ENCODE assay signal across 5 cellular contexts in genomic region chr1:46337409-46337808, GRCh38. TPM values are rescaled to one million over a fixed set of nuclear protein-coding genes. Genes with fewer than 3 reads are reported as not detected.
DNase-seq lines count a peak whose midpoint lies in the region; TF ChIP-seq lines count a peak whose summit lies in the region.
"Not testable (repeated sequence)": the region's sequence is repeated elsewhere in the genome, so short reads cannot be mapped to it uniquely, and the experiment has no call there.
"Had no signal": no experiment of that assay in that cellular context is flagged by ENCODE, and none has a peak within 500 bp of the region (broad histone marks: within the 10 kb centered on the region; RNA-seq: fewer than 3 reads in every experiment).

No MANE protein-coding gene starts in this region.

- H3K36me3 Mint-ChIP-seq in neural crest cell (ENCODE audit: low read depth), result not testable (repeated sequence)

- H3K9me3 ChIP-seq in osteoblast (ENCODE audit: low read depth, low read length); sigmoid colon: not testable (repeated sequence)

- not testable (repeated sequence) for H3K27me3 Mint-ChIP-seq in neural crest cell (ENCODE audit: low read depth)

- H3K4me3 Mint-ChIP-seq in neural crest cell, result peak overlapping the region; percentile 38

- 96 to 98% methylated on average over 9 of the region's 14 CpGs for WGBS in sigmoid colon, 2 donors

- H3K27me3 ChIP-seq in osteoblast (ENCODE audit: insufficient read depth, low read length); sigmoid colon: not testable (repeated sequence)

- TF ChIP-seq POLR2A in sigmoid colon (IDR thresholded peaks at IDR 0.05), result not testable (repeated sequence)

- H3K36me3 ChIP-seq in osteoblast (ENCODE audit: insufficient read depth, low read length); sigmoid colon: not testable (repeated sequence)

- H3K4me1 ChIP-seq in osteoblast (ENCODE audit: insufficient read depth, low read length), result peaks cover 17% of the 10 kb centered on the region
- H3K4me1 ChIP-seq in sigmoid colon, result peaks cover 0 to 19% (median 12%) of the 10 kb centered on the region in 4 donors

- not testable (repeated sequence) for H3K4me2 ChIP-seq in osteoblast (ENCODE audit: insufficient read depth, low read length)

- not testable (repeated sequence) for H3K4me3 ChIP-seq in osteoblast (ENCODE audit: insufficient read depth, low read length); sigmoid colon

- H3K27ac ChIP-seq in osteoblast (ENCODE audit: low read depth, low read length); sigmoid colon: not testable (repeated sequence)

- H3K79me2 ChIP-seq in osteoblast (ENCODE audit: insufficient read depth, low read length), result peaks cover 17% of the 10 kb centered on the region

- intact Hi-C loops in sigmoid colon (cut with DNase I), result not testable (repeated sequence)

- not testable (repeated sequence) for H2AFZ ChIP-seq in osteoblast (ENCODE audit: low read length)

- not testable (repeated sequence) for H3K9me3 Mint-ChIP-seq in neural crest cell

- not testable (repeated sequence) for TF ChIP-seq CTCF in neural crest cell (conservative IDR thresholded peaks at IDR 0.05); osteoblast (IDR thresholded peaks at IDR 0.05; ENCODE audit: extremely low read depth, low read depth, low read length); sigmoid colon (IDR thresholded peaks at IDR 0.05)

- TF ChIP-seq EP300 in sigmoid colon (IDR thresholded peaks at IDR 0.05), result not testable (repeated sequence)

- H3K4me1 Mint-ChIP-seq in neural crest cell, result peaks cover 31% of the 10 kb centered on the region

- DNase-seq in mesenteric fat pad (ENCODE audit: low spot score) (peak; percentile 55), osteoblast (ENCODE audit: insufficient read length, low spot score, missing footprints) (peak; percentile 70), sigmoid colon (peak; percentile 42)
- DNase-seq in neural crest cell (ENCODE audit: low read depth, low spot score), result not testable (repeated sequence)

- H3K27ac Mint-ChIP-seq in neural crest cell (ENCODE audit: unreplicated experiment), result not testable (repeated sequence)

- H4K20me1 ChIP-seq in osteoblast (ENCODE audit: insufficient read depth, low read length), result not testable (repeated sequence)

RNA-seq across cellular contexts. Expression of gene NSUN4, which starts 3.2 kb away (rescaled TPM):
- 28.1 TPM for total RNA-seq in mesenteric fat pad
- 32.7 and 33.3 TPM in 2 replicates for total RNA-seq in neural crest cell
- total RNA-seq in osteoblast, result 17.4 and 20.3 TPM in 2 replicates
- total RNA-seq in sigmoid colon, result 10 to 100 TPM; 11.4 to 18.6 (median 15.0) TPM
- polyA plus RNA-seq in sigmoid colon, result 10 to 100 TPM in 2 of 3 donors, 1 to 10 TPM in 1; 7.2 to 14.3 (median 10.6) TPM

RNA-seq across cellular contexts. Expression of gene UQCRH, which starts 33.9 kb away (rescaled TPM):
- 255 TPM for total RNA-seq in mesenteric fat pad
- total RNA-seq in neural crest cell, result 325 and 341 TPM in 2 replicates
- total RNA-seq in osteoblast, result 197 and 202 TPM in 2 replicates
- 100 to 1,000 TPM; 414 to 610 (median 491) TPM for total RNA-seq in sigmoid colon
- 1,000 to 10,000 TPM in 2 of 3 donors, 100 to 1,000 TPM in 1; 786 to 1,339 (median 1,078) TPM for polyA plus RNA-seq in sigmoid colon

RNA-seq across cellular contexts. Expression of gene LRRC41, which starts 34.0 kb away (rescaled TPM):
- 70.0 TPM for total RNA-seq in mesenteric fat pad
- total RNA-seq in neural crest cell, result 99.0 and 102 TPM in 2 replicates
- 103 and 104 TPM in 2 replicates for total RNA-seq in osteoblast
- 10 to 100 TPM; 55.1 to 65.2 (median 64.3) TPM for total RNA-seq in sigmoid colon
- 10 to 100 TPM; 21.0 to 36.0 (median 28.0) TPM for polyA plus RNA-seq in sigmoid colon

RNA-seq across cellular contexts. Expression of gene FAAH, which starts 56.7 kb away (rescaled TPM):
- total RNA-seq in mesenteric fat pad, result 16.4 TPM
- 16.2 and 17.4 TPM in 2 replicates for total RNA-seq in neural crest cell
- total RNA-seq in osteoblast, result 2.4 and 4.0 TPM in 2 replicates
- total RNA-seq in sigmoid colon, result 10 to 100 TPM in 3 of 4 donors, 1 to 10 TPM in 1; 5.4 to 17.9 (median 13.5) TPM
- polyA plus RNA-seq in sigmoid colon, result 10 to 100 TPM in 1 of 3 donors, 1 to 10 TPM in 2; 7.2 to 48.1 (median 7.8) TPM
- total RNA-seq: A172 had no signal
